Comparison of ENCODE assay signal across 15 cellular contexts in the genomic region with DNA sequence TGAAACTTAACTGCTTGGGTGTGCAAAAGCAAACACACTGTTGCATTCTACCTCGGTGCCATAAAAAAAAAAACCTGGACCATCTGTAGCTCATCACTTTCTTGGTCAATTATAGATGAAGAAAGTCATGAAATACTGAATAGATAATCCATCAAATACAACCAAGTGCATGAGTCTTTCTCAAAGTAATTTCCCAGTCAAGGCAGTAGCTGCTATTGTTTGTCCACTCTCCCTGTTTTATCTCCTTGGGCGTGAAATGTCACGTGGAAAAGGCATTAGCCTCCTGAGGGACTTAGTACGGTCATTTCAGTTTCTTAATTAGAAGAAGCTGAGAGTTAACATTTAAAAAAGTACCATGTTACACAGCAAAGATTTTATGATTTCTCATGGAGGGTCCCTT.
DNase-seq lines count a peak whose midpoint lies in the region; ATAC-seq lines count a peak whose summit lies in the region.
"Had no signal": no experiment of that assay in that cellular context is flagged by ENCODE, and none has a peak within 500 bp of the region (broad histone marks: within the 10 kb centered on the region; RNA-seq: fewer than 3 reads in every experiment).

No MANE protein-coding gene starts in this region.

- WGBS in neuronal stem cell (ENCODE audit: extremely low coverage in 2 of 2, insufficient read length in 2 of 2, insufficient replicate concordance in 1 of 2), 2 donors: no CpG with 5 or more reads among the region's 4 CpGs

- H3K9ac ChIP-seq in Karpas-422 (ENCODE audit: low read length): no peak overlapping the region
- H3K9ac ChIP-seq in neuronal stem cell (ENCODE audit: low read depth, low read length, poor library complexity): no peak overlapping the region

- H3K36me3 ChIP-seq in Karpas-422 (ENCODE audit: insufficient read depth, low read length) (no peaks in the 10 kb centered on the region), neuronal stem cell (replicated peaks in 1 of 2; ENCODE audit: control insufficient read depth in 2 of 2, insufficient read depth in 2 of 2, low read length in 2 of 2) (no peaks in the 10 kb centered on the region)
- H3K36me3 ChIP-seq: BE2C had no signal

- H3K27me3 ChIP-seq in Karpas-422 (ENCODE audit: low read length) (no peaks in the 10 kb centered on the region), neuronal stem cell (ENCODE audit: control insufficient read depth in 3 of 3, insufficient read depth in 3 of 3, low read depth in 1 of 3, low read length in 3 of 3) (no peaks in the 10 kb centered on the region)
- H3K27me3 ChIP-seq: BE2C had no signal

- no peak overlapping the region for H4K91ac ChIP-seq in neuronal stem cell (ENCODE audit: low read depth, low read length, poor library complexity)

- no peak overlapping the region for H3K4me3 ChIP-seq in Karpas-422 (ENCODE audit: low read length)
- H3K4me3 ChIP-seq in neuronal stem cell (ENCODE audit: low read length in 2 of 2): no peak overlapping the region
- H3K4me3 ChIP-seq: GM23338 had no signal

- no peaks in the 10 kb centered on the region for H3K27me3 Mint-ChIP-seq in activated CD4-positive, alpha-beta T cell treated with anti-CD3 and anti-CD28 coated beads, Interleukin-2, amount 10 ng/mL, durations not matched to agents 24 days and 14 days
- H3K27me3 Mint-ChIP-seq: CD4-positive, alpha-beta memory T cell; IgD-negative memory B cell had no signal

- ATAC-seq in HG02885 (IDR thresholded peaks at IDR 0.05; ENCODE audit: poor library complexity, unreplicated experiment): no peak
- ATAC-seq: GM23338 had no signal

- no peaks in the 10 kb centered on the region for H3K9me3 Mint-ChIP-seq in activated CD4-positive, alpha-beta T cell treated with anti-CD3 and anti-CD28 coated beads, Interleukin-2, amount 10 ng/mL, durations not matched to agents 24 days and 14 days
- H3K9me3 Mint-ChIP-seq: GM23338 had no signal

- H3K79me1 ChIP-seq in neuronal stem cell (ENCODE audit: low read depth, low read length): no peaks in the 10 kb centered on the region

- no peak overlapping the region for H2BK12ac ChIP-seq in neuronal stem cell (ENCODE audit: low read length)

- no peak overlapping the region for H3K4ac ChIP-seq in neuronal stem cell (ENCODE audit: low read length)

- H3K9me3 ChIP-seq in Karpas-422 (ENCODE audit: low read length) (no peaks in the 10 kb centered on the region; the same call in 1 of the 2 replicates), neuronal stem cell (replicated peaks in 1 of 2; ENCODE audit: control insufficient read depth in 2 of 2, insufficient read depth in 1 of 2, low read depth in 1 of 2, low read length in 2 of 2) (no peaks in the 10 kb centered on the region)
- H3K9me3 ChIP-seq: BE2C had no signal

- H2BK120ac ChIP-seq in neuronal stem cell (ENCODE audit: low read depth, low read length): no peak overlapping the region

- H3K4me2 ChIP-seq in Karpas-422 (ENCODE audit: low read depth, low read length, poor library complexity, severe bottlenecking) (no peak overlapping the region), neuronal stem cell (ENCODE audit: insufficient read depth, low read length, poor library complexity, severe bottlenecking) (no peak overlapping the region)
- H3K4me2 ChIP-seq: GM23338 had no signal

- no peak overlapping the region for H3K18ac ChIP-seq in neuronal stem cell (ENCODE audit: low read length)

- H3K4me3 Mint-ChIP-seq in activated CD4-positive, alpha-beta T cell treated with anti-CD3 and anti-CD28 coated beads, Interleukin-2, amount 10 ng/mL, durations not matched to agents 24 days and 14 days: no peak overlapping the region
- H3K4me3 Mint-ChIP-seq: CD4-positive, alpha-beta memory T cell; GM23338; IgD-negative memory B cell had no signal

- H3K79me2 ChIP-seq in Karpas-422 (ENCODE audit: low read length): no peaks in the 10 kb centered on the region

- in situ Hi-C loops in SK-MEL-5 (cut with HindIII; ENCODE audit: low pct_unique_long_range_greater_than_20kb, low sequenced_read_pairs): no loop called here

- no peak overlapping the region for H2AK5ac ChIP-seq in neuronal stem cell (ENCODE audit: low read depth, low read length)

- DNase-seq in Karpas-422 (no peak), SK-MEL-5 (ENCODE audit: low read depth, low spot score) (peak; percentile 70), medulla oblongata (ENCODE audit: extremely low spot score) (peak; percentile 4), neuronal stem cell (ENCODE audit: low spot score) (no peak)
- no peak for DNase-seq in activated CD4-positive, alpha-beta T cell treated with anti-CD3 and anti-CD28 coated beads for 48 hours
- no peak for DNase-seq in activated CD4-positive, alpha-beta T cell treated with anti-CD3 and anti-CD28 coated beads, Interleukin-2, amount 10 ng/mL, durations not matched to agents 24 days and 14 days
- DNase-seq: BE2C; CD4-positive, alpha-beta memory T cell; DND-41; GDM1; H7 had no signal

- no peaks in the 10 kb centered on the region for H3K4me1 Mint-ChIP-seq in activated CD4-positive, alpha-beta T cell treated with anti-CD3 and anti-CD28 coated beads, Interleukin-2, amount 10 ng/mL, durations not matched to agents 24 days and 14 days
- H3K4me1 Mint-ChIP-seq: CD4-positive, alpha-beta memory T cell; IgD-negative memory B cell had no signal

- H3K4me1 ChIP-seq in Karpas-422 (ENCODE audit: low read length): no peaks in the 10 kb centered on the region
- H3K4me1 ChIP-seq in neuronal stem cell (ENCODE audit: control insufficient read depth in 2 of 2, insufficient read depth in 1 of 2, low read depth in 1 of 2, low read length in 2 of 2): no peaks in the 10 kb centered on the region

- no peak overlapping the region for H2BK15ac ChIP-seq in neuronal stem cell (ENCODE audit: low read length)

- H4K20me1 ChIP-seq in Karpas-422 (ENCODE audit: insufficient read depth, low read depth, low read length): no peaks in the 10 kb centered on the region

- no peak overlapping the region for H2BK5ac ChIP-seq in neuronal stem cell (ENCODE audit: low read length)

- H2AFZ ChIP-seq in Karpas-422 (ENCODE audit: low read length) (peak overlapping the region; percentile 53), neuronal stem cell (ENCODE audit: low read length) (peak overlapping the region; percentile 20)
- H2AFZ ChIP-seq: GM23338 had no signal

- H3K9me2 ChIP-seq in Karpas-422 (replicated peaks; ENCODE audit: insufficient read depth, low read length): no peaks in the 10 kb centered on the region

- intact Hi-C loops in activated CD4-positive, alpha-beta T cell treated with anti-CD3 and anti-CD28 coated beads, Interleukin-2, amount 10 ng/mL, durations not matched to agents 24 days and 14 days (cut with micrococcal nuclease): no loop called here

- H3K36me3 Mint-ChIP-seq in activated CD4-positive, alpha-beta T cell treated with anti-CD3 and anti-CD28 coated beads, Interleukin-2, amount 10 ng/mL, durations not matched to agents 24 days and 14 days (ENCODE audit: low read depth): no peaks in the 10 kb centered on the region
- H3K36me3 Mint-ChIP-seq: CD4-positive, alpha-beta memory T cell; IgD-negative memory B cell had no signal

- H3K27ac ChIP-seq in Karpas-422 (ENCODE audit: low read length) (no peak overlapping the region), neuronal stem cell (replicated peaks; ENCODE audit: low read length) (no peak overlapping the region)
- H3K27ac ChIP-seq: C4-2B had no signal

- no peak overlapping the region for H3K23ac ChIP-seq in neuronal stem cell (ENCODE audit: low read depth, low read length, poor library complexity)

- no peak overlapping the region for H3K27ac Mint-ChIP-seq in activated CD4-positive, alpha-beta T cell treated with anti-CD3 and anti-CD28 coated beads, Interleukin-2, amount 10 ng/mL, durations not matched to agents 24 days and 14 days
- H3K27ac Mint-ChIP-seq: CD4-positive, alpha-beta memory T cell; GM23338; IgD-negative memory B cell had no signal

- no peak overlapping the region for H3K14ac ChIP-seq in neuronal stem cell (ENCODE audit: low read length)

- H4K8ac ChIP-seq in neuronal stem cell (ENCODE audit: low read depth, low read length): no peak overlapping the region

Comparison
In these comparisons a context has a peak if more than half of its experiments do, and no peak if none do; other contexts are left out.
1. DNase-seq: peak in SK-MEL-5 (single experiment) and medulla oblongata (single experiment); none in Karpas-422 (single experiment), neuronal stem cell (single experiment), activated CD4-positive, alpha-beta T cell treated with anti-CD3 and anti-CD28 coated beads for 48 hours (single experiment) and activated CD4-positive, alpha-beta T cell treated with anti-CD3 and anti-CD28 coated beads, Interleukin-2, amount 10 ng/mL, durations not matched to agents 24 days and 14 days (single experiment).